ENCODE assay signal across 25 cellular contexts in the genomic region with DNA sequence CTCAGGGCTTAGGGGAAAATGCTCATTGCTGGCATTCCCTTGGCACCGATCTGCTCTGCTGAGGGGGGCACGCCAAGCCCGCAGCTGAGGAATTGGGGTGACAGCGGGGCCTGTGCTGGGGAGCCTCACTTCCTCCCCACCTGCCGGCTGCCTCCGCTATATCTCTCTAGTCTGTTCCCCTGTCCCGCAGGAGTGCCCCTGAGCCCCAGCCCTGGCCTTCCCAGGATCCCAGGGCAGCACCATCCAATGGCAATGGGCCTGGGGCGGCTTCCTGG. TPM values are rescaled to one million over a fixed set of nuclear protein-coding genes. Genes with fewer than 3 reads are reported as not detected.
A peak's percentile ranks its signal among the peaks of the same experiment; 100 is the strongest.
DNase-seq lines count a peak whose midpoint lies in the region; ATAC-seq and TF ChIP-seq lines count a peak whose summit lies in the region.
"Had no signal": no experiment of that assay in that cellular context is flagged by ENCODE, and none has a peak within 500 bp of the region (broad histone marks: within the 10 kb centered on the region; RNA-seq: fewer than 3 reads in every experiment).

No MANE protein-coding gene starts in this region.

- H3K9me3 Mint-ChIP-seq in dendritic cell treated with granulocyte-macrophage colony-stimulating factor and Interleukin-4, amounts not matched to agents 40 ng/mL and 50 ng/mL, for 4 days = no peaks in the 10 kb centered on the region
- H3K9me3 Mint-ChIP-seq: GM23338, HFFc6 had no signal

- peaks cover 61% of the 10 kb centered on the region for H3K4me1 Mint-ChIP-seq in dendritic cell treated with granulocyte-macrophage colony-stimulating factor and Interleukin-4, amounts not matched to agents 40 ng/mL and 50 ng/mL, for 4 days (ENCODE audit: low read depth)
- H3K4me1 Mint-ChIP-seq: GM23338 had no signal

- no peaks in the 10 kb centered on the region for H3K27me3 Mint-ChIP-seq in dendritic cell treated with granulocyte-macrophage colony-stimulating factor and Interleukin-4, amounts not matched to agents 40 ng/mL and 50 ng/mL, for 4 days

- peak overlapping the region; percentile 74 for H3K27ac ChIP-seq in OCI-LY3 (ENCODE audit: low read length)
- no peak overlapping the region for H3K27ac ChIP-seq in trophoblast cell (ENCODE audit: low read depth, low read length)
- H3K27ac ChIP-seq in dorsolateral prefrontal cortex = no peak overlapping the region
- H3K27ac ChIP-seq: C4-2B, KMS-11, SJSA1 had no signal

- H2BK120ac ChIP-seq in trophoblast cell (ENCODE audit: insufficient read depth, low read length, poor library complexity) = no peak overlapping the region

- H3K79me1 ChIP-seq in trophoblast cell (ENCODE audit: low read length) = no peaks in the 10 kb centered on the region

- H3K18ac ChIP-seq in trophoblast cell (ENCODE audit: low read length) = no peak overlapping the region

- H3K27ac Mint-ChIP-seq in dendritic cell treated with granulocyte-macrophage colony-stimulating factor and Interleukin-4, amounts not matched to agents 40 ng/mL and 50 ng/mL, for 4 days = peak overlapping the region; percentile 51
- H3K27ac Mint-ChIP-seq: GM23338, HFFc6 had no signal

- intact Hi-C loops in dendritic cell treated with granulocyte-macrophage colony-stimulating factor and Interleukin-4, amounts not matched to agents 40 ng/mL and 50 ng/mL, for 4 days (cut with micrococcal nuclease) = loop anchor here (10.0 kb wide), 1 partner anchor 82 kb away; no protein-coding TSS in a partner anchor
- intact Hi-C loops in dorsolateral prefrontal cortex (cut with DNase I) = no loop called here

- TF ChIP-seq CTCF in OCI-LY3 (IDR thresholded peaks at IDR 0.05; ENCODE audit: low read depth, low read length) = no peak
- no peak for TF ChIP-seq CTCF in dorsolateral prefrontal cortex (IDR thresholded peaks at IDR 0.05 in 54 of 56, conservative IDR thresholded peaks at IDR 0.05 in 2 of 56; ENCODE audit: low read depth in 1 of 56, partially characterized antibody in 56 of 56)

- no peak overlapping the region for H4K12ac ChIP-seq in trophoblast cell (ENCODE audit: low read depth, low read length)

- no peak overlapping the region for H4K91ac ChIP-seq in trophoblast cell (ENCODE audit: low read depth, low read length)

- H3K4ac ChIP-seq in trophoblast cell (ENCODE audit: low read depth, low read length) = no peak overlapping the region

- H3K4me3 ChIP-seq in OCI-LY3 (ENCODE audit: low read length) = peak overlapping the region; percentile 77
- H3K4me3 ChIP-seq in trophoblast cell (ENCODE audit: low read depth, low read length) = peak overlapping the region; percentile 6
- no peak overlapping the region for H3K4me3 ChIP-seq in dorsolateral prefrontal cortex
- H3K4me3 ChIP-seq: GM23338, HAP-1, SJSA1 had no signal

- no peak for ATAC-seq in HG03432 (IDR thresholded peaks at IDR 0.05; ENCODE audit: unreplicated experiment)
- ATAC-seq: GM23338 had no signal

- peaks cover 26% of the 10 kb centered on the region for H3K4me1 ChIP-seq in OCI-LY3 (ENCODE audit: low read length)
- no peaks in the 10 kb centered on the region for H3K4me1 ChIP-seq in trophoblast cell (ENCODE audit: control insufficient read depth in 1 of 2, insufficient read depth in 2 of 2, low read length in 2 of 2)
- H3K4me1 ChIP-seq: HAP-1, SJSA1 had no signal

- no peak overlapping the region for H3K4me3 Mint-ChIP-seq in dendritic cell treated with granulocyte-macrophage colony-stimulating factor and Interleukin-4, amounts not matched to agents 40 ng/mL and 50 ng/mL, for 4 days
- H3K4me3 Mint-ChIP-seq: GM23338, HFFc6 had no signal

- no CpG with 5 or more reads among the region's 8 CpGs for WGBS in trophoblast cell (ENCODE audit: extremely low coverage, insufficient coverage, insufficient read length)

- H3K27me3 ChIP-seq in OCI-LY3 (ENCODE audit: low read depth, low read length) (0 out of 2 replicates have a peak, but pooled peaks cover 3% of the 10 kb centered on the region), trophoblast cell (ENCODE audit: insufficient read depth, low read length) (no peaks in the 10 kb centered on the region), dorsolateral prefrontal cortex (peaks cover 0 to 8% (median 0%) of the 10 kb centered on the region in 45 donors)

- H3K36me3 ChIP-seq in OCI-LY3 (replicated peaks; ENCODE audit: low read depth, low read length) = peaks cover 19% of the 10 kb centered on the region
- H3K36me3 ChIP-seq in trophoblast cell (ENCODE audit: control insufficient read depth in 1 of 2, insufficient read depth in 2 of 2, low read length in 2 of 2) = peaks cover 33 to 38% of the 10 kb centered on the region in 2 experiments
- H3K36me3 ChIP-seq: HAP-1, SJSA1 had no signal

- no peak overlapping the region for H2BK12ac ChIP-seq in trophoblast cell (ENCODE audit: low read length)

- H4K20me1 ChIP-seq in OCI-LY3 (ENCODE audit: insufficient read depth, low read length) = no peaks in the 10 kb centered on the region

- no peak overlapping the region for H3K23ac ChIP-seq in trophoblast cell (ENCODE audit: low read length)

- DNase-seq in trophoblast cell (no peak), dorsolateral prefrontal cortex (no peak)
- DNase-seq: Calu3, DMS153, DND-41, HFFc6, IMR-90, NCI-H1048, NCI-H1417, NCI-H1694, NCI-H2029 treated with DMSO at 0.1 percent for 48 hours, NCI-H446 treated with DMSO at 0.1 percent for 48 hours, NCI-H526, Right ventricle myocardium superior, RPMI8226, T-helper 1 cell had no signal

- H2AK5ac ChIP-seq in trophoblast cell (ENCODE audit: low read length) = no peak overlapping the region

- H3K9me3 ChIP-seq in OCI-LY3 (ENCODE audit: insufficient read depth, low read length) = no peaks in the 10 kb centered on the region
- H3K9me3 ChIP-seq in trophoblast cell (ENCODE audit: insufficient read depth, low read depth, low read length) = peaks cover 2% of the 10 kb centered on the region
- H3K9me3 ChIP-seq: HAP-1, SJSA1 had no signal

- no peak overlapping the region for H3K14ac ChIP-seq in trophoblast cell (ENCODE audit: low read length)

- H3K79me2 ChIP-seq in OCI-LY3 (ENCODE audit: low read length) (no peaks in the 10 kb centered on the region), trophoblast cell (ENCODE audit: control insufficient read depth, insufficient read depth, low read length, poor library complexity) (no peaks in the 10 kb centered on the region)

- H3K9ac ChIP-seq in OCI-LY3 (ENCODE audit: low read length) (peak overlapping the region; percentile 78), trophoblast cell (ENCODE audit: low read length) (no peak overlapping the region)
- H3K9ac ChIP-seq: KMS-11 had no signal

- H3K4me2 ChIP-seq in OCI-LY3 (ENCODE audit: low read length) = peak overlapping the region; percentile 76
- H3K4me2 ChIP-seq in trophoblast cell (ENCODE audit: low read length) = no peak overlapping the region
- H3K4me2 ChIP-seq: GM23338, KMS-11 had no signal

- H3K36me3 Mint-ChIP-seq in dendritic cell treated with granulocyte-macrophage colony-stimulating factor and Interleukin-4, amounts not matched to agents 40 ng/mL and 50 ng/mL, for 4 days (ENCODE audit: low read depth) = peaks cover 70% of the 10 kb centered on the region

- H4K8ac ChIP-seq in trophoblast cell (ENCODE audit: low read depth, low read length) = no peak overlapping the region

- no peak overlapping the region for H2BK5ac ChIP-seq in trophoblast cell (ENCODE audit: low read depth, low read length, poor library complexity)

- H2AFZ ChIP-seq in OCI-LY3 (ENCODE audit: low read depth, low read length) (no peak overlapping the region), trophoblast cell (ENCODE audit: insufficient read depth, low read length, poor library complexity) (no peak overlapping the region)
- H2AFZ ChIP-seq: GM23338 had no signal

RNA-seq across cellular contexts. Expression of a gene that starts 9.5 kb away (rescaled TPM):
- 49.4 and 49.6 TPM in 2 replicates for polyA plus RNA-seq in trophoblast cell (2013)
- total RNA-seq in dorsolateral prefrontal cortex = 10 to 100 TPM in 97 of 120 experiments, 1 to 10 TPM in 23; 4.3 to 32.5 (median 14.6) TPM

RNA-seq across cellular contexts. Expression of a gene that starts 12.8 kb away (rescaled TPM):
- 0.35 and 0.36 TPM in 2 replicates for polyA plus RNA-seq in trophoblast cell (2013)
- 1 to 10 TPM in 1 of 120 experiments, under 1 TPM in 2, not detected in 117; 0.77 to 2.3 (median 0.96) TPM for total RNA-seq in dorsolateral prefrontal cortex
- total RNA-seq: A673, Calu3, GM23338, HFFc6, IMR-90, SJSA1 had no signal
- polyA plus RNA-seq: GM23338, IMR-90 had no signal

RNA-seq across cellular contexts. Expression of a gene that starts 16.8 kb away (rescaled TPM):
- polyA plus RNA-seq in trophoblast cell (2013) = 433 and 469 TPM in 2 replicates
- total RNA-seq in dorsolateral prefrontal cortex = 100 to 1,000 TPM in 42 of 120 experiments, 10 to 100 TPM in 78; 33.4 to 159 (median 92.2) TPM

RNA-seq across cellular contexts. Expression of a gene that starts 17.0 kb away (rescaled TPM):
- polyA plus RNA-seq in trophoblast cell (2013) = 27.0 and 27.2 TPM in 2 replicates
- total RNA-seq in dorsolateral prefrontal cortex = 10 to 100 TPM; 30.8 to 56.2 (median 38.7) TPM

RNA-seq across cellular contexts. Expression of a gene that starts 22.5 kb away (rescaled TPM):
- polyA plus RNA-seq in trophoblast cell (2013) = not detected in 2 replicates
- total RNA-seq in dorsolateral prefrontal cortex = 1 to 10 TPM in 9 of 120 experiments, not detected in 111; 1.1 to 3.3 (median 1.7) TPM
- total RNA-seq: A673, Calu3, GM23338, HFFc6, IMR-90, SJSA1 had no signal
- polyA plus RNA-seq: GM23338, IMR-90 had no signal

Comparison
In these comparisons a context has a peak if more than half of its experiments do, and no peak if none do; other contexts are left out.
1. H3K4me3 ChIP-seq: peak in OCI-LY3 (single experiment) and trophoblast cell (single experiment); none in dorsolateral prefrontal cortex (0 of 59).